ENCODE assay signal across 10 cellular contexts in the genomic region with DNA sequence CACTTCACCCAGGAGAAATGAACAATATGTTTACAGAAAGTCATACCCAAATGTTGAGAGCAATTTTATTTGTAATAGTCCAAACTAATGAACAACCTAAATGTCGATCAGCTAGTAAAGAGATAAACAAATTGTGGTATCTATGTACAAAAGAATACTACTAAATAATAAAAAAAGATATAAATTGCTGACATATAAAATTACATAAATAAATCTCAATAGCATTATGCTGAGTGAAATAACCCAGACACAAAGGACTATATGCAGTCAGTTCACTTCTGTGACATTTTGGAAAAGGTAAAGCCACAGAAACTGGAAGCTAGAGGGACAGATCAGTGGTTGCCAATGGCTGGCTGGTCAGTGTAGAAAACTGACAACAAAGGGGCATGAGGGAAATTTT.
"Had no signal": no experiment of that assay in that cellular context is flagged by ENCODE, and none has a peak within 500 bp of the region (broad histone marks: within the 10 kb centered on the region; RNA-seq: fewer than 3 reads in every experiment).

No MANE protein-coding gene starts in this region.

- H3K27ac ChIP-seq: KMS-11 had no signal

- H2AFZ ChIP-seq: GM23338 had no signal

- H3K9ac ChIP-seq: KMS-11 had no signal

- DNase-seq: H9, HCEC 1CT, HFFc6, Karpas-422, KBM-7 had no signal

- H3K4me3 ChIP-seq: GM23338 had no signal

- H3K4me2 ChIP-seq: GM23338, KMS-11 had no signal

- ATAC-seq: GM23338 had no signal

- FAIRE-seq: H1, H54, HTR-8/SVneo had no signal
